Comparison of ENCODE assay signal across 24 cellular contexts in genomic region chr9:101508203-101508602, GRCh38. TPM values are rescaled to one million over a fixed set of nuclear protein-coding genes. Genes with fewer than 3 reads are reported as not detected.
DNase-seq lines count a peak whose midpoint lies in the region; ATAC-seq, FAIRE-seq and TF ChIP-seq lines count a peak whose summit lies in the region.
"Had no signal": no experiment of that assay in that cellular context is flagged by ENCODE, and none has a peak within 500 bp of the region (broad histone marks: within the 10 kb centered on the region; RNA-seq: fewer than 3 reads in every experiment).

No MANE protein-coding gene starts in this region.

- CTCF ChIA-PET in mammary epithelial cell (lab: Charles Lee; ENCODE audit: low non-redundant PET) (no interaction called here), RWPE1 (lab: Yijun Ruan, JAX) (interaction anchor here (0.8 to 2.3 kb wide), 5 partner anchors 9 to 43 kb away, joined by 3 to 9 read pairs (median 5); a partner anchor contains a TSS), Caco-2 (lab: Charles Lee) (no interaction called here)

- BruUV-seq in mammary epithelial cell (replicated peaks; lab: Mats Ljungman, UMichigan) (no TSS peak), Caco-2 (replicated peaks; lab: Mats Ljungman, UMichigan) (no TSS peak)

- H3K36me3 Mint-ChIP-seq in Caco-2 (ENCODE audit: insufficient read depth, unreplicated experiment), result no peaks in the 10 kb centered on the region
- H3K36me3 Mint-ChIP-seq: activated CD8-positive, alpha-beta memory T cell treated with anti-CD3 and anti-CD28 coated beads, Interleukin-2, amount 10 ng/mL, durations not matched to agents 7 days and 5 days; CD14-positive monocyte had no signal

- H3K9ac ChIP-seq in mammary epithelial cell (ENCODE audit: insufficient read depth, low read length), result no peak overlapping the region

- H3K36me3 ChIP-seq in mammary epithelial cell (ENCODE audit: insufficient read depth, low read length) (no peaks in the 10 kb centered on the region), breast epithelium (no peaks in the 10 kb centered on the region), Caco-2 (ENCODE audit: control insufficient read depth, insufficient read depth, low read length) (no peaks in the 10 kb centered on the region)
- H3K36me3 ChIP-seq: adrenal gland, cardiac muscle cell, upper lobe of left lung had no signal

- H3K4me1 ChIP-seq in mammary epithelial cell (ENCODE audit: insufficient read depth, low read length) (no peaks in the 10 kb centered on the region), breast epithelium (no peaks in the 10 kb centered on the region), Caco-2 (peaks cover 9% of the 10 kb centered on the region; the same call in 1 of the 2 replicates)
- H3K4me1 ChIP-seq: adrenal gland, upper lobe of left lung had no signal

- H3K4me3 Mint-ChIP-seq in Caco-2 (ENCODE audit: unreplicated experiment), result no peak overlapping the region
- H3K4me3 Mint-ChIP-seq: activated CD4-positive, alpha-beta T cell treated with anti-CD3 and anti-CD28 coated beads for 36 hours; activated CD8-positive, alpha-beta memory T cell treated with anti-CD3 and anti-CD28 coated beads, Interleukin-2, amount 10 ng/mL, durations not matched to agents 7 days and 5 days; activated T-helper 17 cell treated with anti-CD3 and anti-CD28 coated beads, Interleukin-2, amount 50 U/mL, for 72 hours; CD14-positive monocyte; nephron; stimulated activated naive CD8-positive, alpha-beta T cell treated with anti-CD3 and anti-CD28 coated beads, Interleukin-15, amount 100 ng/mL, for 72 hours had no signal

- H3K4me3 ChIP-seq in mammary epithelial cell (replicated peaks in 1 of 3; ENCODE audit: insufficient read depth in 1 of 3, low read depth in 2 of 3, low read length in 3 of 3), result no peak overlapping the region
- H3K4me3 ChIP-seq in breast epithelium, result no peak overlapping the region
- H3K4me3 ChIP-seq in Caco-2 (ENCODE audit: low read depth, low read length), result no peak overlapping the region
- H3K4me3 ChIP-seq: adrenal gland, cardiac muscle cell, upper lobe of left lung had no signal

- in situ Hi-C loops in mammary epithelial cell (cut with MboI; ENCODE audit: low sequenced_read_pairs in 2 of 2), result no loop called here

- H3K79me2 ChIP-seq in mammary epithelial cell (ENCODE audit: insufficient read depth, low read length), result no peaks in the 10 kb centered on the region

- H3K27ac ChIP-seq in mammary epithelial cell (ENCODE audit: insufficient read depth, low read depth, low read length) (no peak overlapping the region), breast epithelium (no peak overlapping the region), RWPE1 (no peak overlapping the region)
- H3K27ac ChIP-seq: adrenal gland, cardiac muscle cell, upper lobe of left lung had no signal

- H3K4me2 ChIP-seq in mammary epithelial cell (ENCODE audit: insufficient read depth, low read depth, low read length), result no peak overlapping the region

- H3K27me3 ChIP-seq in mammary epithelial cell (ENCODE audit: insufficient read depth, low read length) (no peaks in the 10 kb centered on the region), breast epithelium (no peaks in the 10 kb centered on the region), Caco-2 (replicated peaks; ENCODE audit: control insufficient read depth, insufficient read depth, low read length) (no peaks in the 10 kb centered on the region)
- H3K27me3 ChIP-seq: adrenal gland, cardiac muscle cell, upper lobe of left lung had no signal

- no peaks in the 10 kb centered on the region for H3K27me3 Mint-ChIP-seq in Caco-2 (ENCODE audit: insufficient read depth, unreplicated experiment)

- no peaks in the 10 kb centered on the region for H4K20me1 ChIP-seq in mammary epithelial cell (ENCODE audit: insufficient read depth, low read length)

- DNase-seq in mammary epithelial cell, result peak; percentile 70
- DNase-seq in breast epithelium (ENCODE audit: low spot score in 2 of 2), result no peak
- peak; percentile 57 for DNase-seq in RWPE1 (ENCODE audit: low spot score)
- no peak for DNase-seq in Caco-2
- no peak for DNase-seq in NCI-H2107 treated with DMSO at 0.1 percent for 48 hours (lab: John Stamatoyannopoulos, UW; ENCODE audit: unreplicated experiment)
- DNase-seq in GM12892 (ENCODE audit: insufficient read length), result no peak
- DNase-seq in epidermal melanocyte (ENCODE audit: insufficient read length, low spot score), result no peak
- DNase-seq: activated CD4-positive, alpha-beta T cell treated with anti-CD3 and anti-CD28 coated beads for 36 hours; activated CD8-positive, alpha-beta memory T cell treated with anti-CD3 and anti-CD28 coated beads, Interleukin-2, amount 10 ng/mL, durations not matched to agents 7 days and 5 days; adrenal gland; DMS53; NCI-H1092 treated with DMSO at 0.1 percent for 48 hours; NCI-H2081; NCI-H524; RPMI8226; stimulated activated naive CD8-positive, alpha-beta T cell treated with anti-CD3 and anti-CD28 coated beads, Interleukin-15, amount 100 ng/mL, for 72 hours; upper lobe of left lung had no signal

- TF ChIP-seq POLR2A in breast epithelium (IDR thresholded peaks at IDR 0.05) (no peak), GM12892 (IDR thresholded peaks at IDR 0.05; ENCODE audit: low read depth, low read length) (no peak)

- peaks cover under 1% of the 10 kb centered on the region for H3K4me1 Mint-ChIP-seq in Caco-2 (ENCODE audit: low read depth, unreplicated experiment)
- H3K4me1 Mint-ChIP-seq: nephron; stimulated activated naive CD8-positive, alpha-beta T cell treated with anti-CD3 and anti-CD28 coated beads, Interleukin-15, amount 100 ng/mL, for 72 hours had no signal

- no peak for FAIRE-seq in GM12892 (lab: Jason Lieb, UNC)
- FAIRE-seq: A204.1, TTC549 had no signal

- no peak overlapping the region for H2AFZ ChIP-seq in mammary epithelial cell (ENCODE audit: low read depth, low read length)

- WGBS in mammary epithelial cell (ENCODE audit: low coverage, missing lambda C conversion rate), result 15% methylated on average over 4 of the region's 4 CpGs

- H3K9me3 Mint-ChIP-seq in Caco-2 (ENCODE audit: unreplicated experiment), result no peaks in the 10 kb centered on the region
- H3K9me3 Mint-ChIP-seq: activated T-helper 17 cell treated with anti-CD3 and anti-CD28 coated beads, Interleukin-2, amount 50 U/mL, for 72 hours; nephron; stimulated activated naive CD8-positive, alpha-beta T cell treated with anti-CD3 and anti-CD28 coated beads, Interleukin-15, amount 100 ng/mL, for 72 hours had no signal

- peak; percentile 69 for ATAC-seq in esophagus mucosa
- ATAC-seq: activated CD4-positive, alpha-beta T cell treated with anti-CD3 and anti-CD28 coated beads for 36 hours; activated CD8-positive, alpha-beta memory T cell treated with anti-CD3 and anti-CD28 coated beads, Interleukin-2, amount 10 ng/mL, durations not matched to agents 7 days and 5 days; activated T-helper 17 cell treated with anti-CD3 and anti-CD28 coated beads, Interleukin-2, amount 50 U/mL, for 72 hours; stimulated activated naive CD8-positive, alpha-beta T cell treated with anti-CD3 and anti-CD28 coated beads, Interleukin-15, amount 100 ng/mL, for 72 hours had no signal

- H3K27ac Mint-ChIP-seq in Caco-2 (ENCODE audit: unreplicated experiment), result no peak overlapping the region
- H3K27ac Mint-ChIP-seq: activated CD4-positive, alpha-beta T cell treated with anti-CD3 and anti-CD28 coated beads for 36 hours; activated CD8-positive, alpha-beta memory T cell treated with anti-CD3 and anti-CD28 coated beads, Interleukin-2, amount 10 ng/mL, durations not matched to agents 7 days and 5 days; activated T-helper 17 cell treated with anti-CD3 and anti-CD28 coated beads, Interleukin-2, amount 50 U/mL, for 72 hours; CD14-positive monocyte; nephron; stimulated activated naive CD8-positive, alpha-beta T cell treated with anti-CD3 and anti-CD28 coated beads, Interleukin-15, amount 100 ng/mL, for 72 hours had no signal

- POLR2A ChIA-PET in RWPE1 (lab: Yijun Ruan, JAX; ENCODE audit: low non-redundant PET) (interaction anchor here (0.5 kb wide), 1 partner anchor 22 kb away, joined by 3 read pairs; no protein-coding TSS in a partner anchor), Caco-2 (lab: Charles Lee) (no interaction called here)

- dilution Hi-C loops in mammary epithelial cell (cut with HindIII; ENCODE audit: low sequenced_read_pairs), result no loop called here

- no peaks in the 10 kb centered on the region for H3K9me3 ChIP-seq in mammary epithelial cell (replicated peaks; ENCODE audit: insufficient read depth, low read length)
- H3K9me3 ChIP-seq in breast epithelium, result no peaks in the 10 kb centered on the region
- H3K9me3 ChIP-seq in Caco-2, result no peaks in the 10 kb centered on the region
- H3K9me3 ChIP-seq: adrenal gland, upper lobe of left lung had no signal

- intact Hi-C loops in mammary epithelial cell (cut with micrococcal nuclease) (no loop called here), breast epithelium (cut with DNase I; ENCODE audit: low total_unique reads) (no loop called here), Caco-2 (cut with micrococcal nuclease; ENCODE audit: unreplicated experiment) (no loop called here)

- TF ChIP-seq CTCF in mammary epithelial cell (conservative IDR thresholded peaks at IDR 0.05 in 1 of 2, IDR thresholded peaks at IDR 0.05 in 1 of 2; ENCODE audit: extremely low read depth in 1 of 2, insufficient read depth in 1 of 2, low read depth in 1 of 2, low read length in 2 of 2) (no peak), breast epithelium (IDR thresholded peaks at IDR 0.05) (no peak), RWPE1 (conservative IDR thresholded peaks at IDR 0.05; ENCODE audit: low read depth) (no peak), Caco-2 (IDR thresholded peaks at IDR 0.05; ENCODE audit: insufficient read depth in 1 of 2, low read depth in 1 of 2, low read length in 1 of 2, severe bottlenecking in 1 of 2, unreplicated experiment in 1 of 2) (no peak)

RNA-seq across cellular contexts. Expression of gene RNF20, which starts 25.4 kb away (rescaled TPM):
- total RNA-seq in mammary epithelial cell (10 to 100 TPM; 24.8 to 35.2 TPM), breast epithelium (10 to 100 TPM; 24.6 to 31.5 (median 29.9) TPM), esophagus mucosa (36.9 TPM), Caco-2 (2022) (35.4 and 37.4 TPM in 2 replicates)
- 12.5 TPM for polyA plus RNA-seq in mammary epithelial cell
- polyA minus RNA-seq in mammary epithelial cell, result 111 TPM
- polyA plus RNA-seq in GM12892 (2012; ENCODE audit: missing spikeins), result 22.8 TPM

Comparison
In these comparisons a context has a peak if more than half of its experiments do, and no peak if none do; other contexts are left out.
1. DNase-seq: peak in mammary epithelial cell (single experiment) and RWPE1 (single experiment); none in breast epithelium (0 of 2), Caco-2 (0 of 2), NCI-H2107 treated with DMSO at 0.1 percent for 48 hours (single experiment), GM12892 (single experiment) and epidermal melanocyte (single experiment).